ENCODE assay signal across 16 cellular contexts in the genomic region with DNA sequence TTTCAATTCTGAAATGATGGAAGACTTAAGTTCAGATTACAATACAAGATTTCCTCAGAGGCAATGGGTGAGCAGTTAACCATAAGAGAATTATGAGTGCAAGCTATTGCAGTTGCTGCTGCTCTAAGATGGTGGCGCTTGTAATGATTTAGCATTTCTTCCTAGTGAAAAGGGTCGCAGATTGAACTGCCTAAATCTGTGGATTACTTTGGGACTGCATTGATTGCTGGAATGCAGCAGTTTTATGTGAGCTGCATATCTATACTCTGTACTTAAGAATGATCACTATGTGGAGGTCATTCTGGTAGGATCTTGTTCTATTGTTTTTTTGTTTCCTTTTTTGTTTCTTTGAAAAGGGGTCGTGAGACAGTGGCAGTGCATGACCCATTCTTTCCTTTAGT. TPM values are rescaled to one million over a fixed set of nuclear protein-coding genes. Genes with fewer than 3 reads are reported as not detected.
DNase-seq lines count a peak whose midpoint lies in the region; ATAC-seq and TF ChIP-seq lines count a peak whose summit lies in the region.
"Had no signal": no experiment of that assay in that cellular context is flagged by ENCODE, and none has a peak within 500 bp of the region (broad histone marks: within the 10 kb centered on the region; RNA-seq: fewer than 3 reads in every experiment).

No MANE protein-coding gene starts in this region.

- H3K4me2 ChIP-seq in skeletal muscle satellite cell (ENCODE audit: low read length) = peak overlapping the region; percentile 26

- H3K36me3 Mint-ChIP-seq in activated T-cell treated with anti-CD3 and anti-CD28 coated beads, Interleukin-2, amount 50 U/mL, for 4 hours (ENCODE audit: insufficient read depth) = peaks cover 20% of the 10 kb centered on the region
- peaks cover 11% of the 10 kb centered on the region for H3K36me3 Mint-ChIP-seq in WTC11

- peaks cover 73% of the 10 kb centered on the region for H3K4me1 Mint-ChIP-seq in activated T-cell treated with anti-CD3 and anti-CD28 coated beads, Interleukin-2, amount 50 U/mL, for 4 hours (ENCODE audit: low read depth)
- peaks cover 67% of the 10 kb centered on the region for H3K4me1 Mint-ChIP-seq in WTC11

- no peaks in the 10 kb centered on the region for H3K27me3 ChIP-seq in skeletal muscle satellite cell (ENCODE audit: control insufficient read depth, insufficient read depth, low read length)
- H3K27me3 ChIP-seq: MG63, neutrophil, SJSA1 had no signal

- peaks cover 16% of the 10 kb centered on the region for H3K4me1 ChIP-seq in skeletal muscle satellite cell (ENCODE audit: control insufficient read depth, insufficient read depth, low read length)

- ATAC-seq in activated T-cell treated with anti-CD3 and anti-CD28 coated beads, Interleukin-2, amount 50 U/mL, for 4 hours = no peak
- peak; percentile 4; the same call in 1 of the 2 replicates for ATAC-seq in WTC11

- DNase-seq in activated T-cell treated with anti-CD3 and anti-CD28 coated beads, Interleukin-2, amount 50 U/mL, for 4 hours = no peak
- DNase-seq in activated T-cell treated with anti-CD3 and anti-CD28 coated beads, Interleukin-2, amount 50 U/mL, for 48 hours = no peak
- DNase-seq in WTC11 (ENCODE audit: low spot score) = no peak
- DNase-seq in glomerular endothelial cell (ENCODE audit: extremely low read depth, low read depth, low spot score) = peak; percentile 12
- no peak for DNase-seq in amniotic stem cell (lab: John Stamatoyannopoulos, UW)
- no peak for DNase-seq in Kasumi-1 (lab: John Stamatoyannopoulos, UW)
- DNase-seq in KG1 (lab: John Stamatoyannopoulos, UW) = no peak
- DNase-seq: activated CD4-positive, alpha-beta T cell treated with anti-CD3 and anti-CD28 coated beads for 48 hours; amygdala; H7; MG63; NCI-H69; stimulated activated CD4-positive, alpha-beta T cell treated with anti-CD3 and anti-CD28 coated beads, Interleukin-4, amount 100 ng/mL, for 1 hour had no signal

- no peak for TF ChIP-seq CTCF in WTC11 (IDR thresholded peaks at IDR 0.05)

- POLR2A ChIA-PET in WTC11 (lab: Charles Lee) = no interaction called here

- no peaks in the 10 kb centered on the region for H3K27me3 Mint-ChIP-seq in activated T-cell treated with anti-CD3 and anti-CD28 coated beads, Interleukin-2, amount 50 U/mL, for 4 hours (ENCODE audit: low read depth)
- no peaks in the 10 kb centered on the region for H3K27me3 Mint-ChIP-seq in WTC11 (ENCODE audit: low read depth)

- H3K4me3 ChIP-seq in skeletal muscle satellite cell (ENCODE audit: low read length) = no peak overlapping the region
- H3K4me3 ChIP-seq: MG63, SJSA1 had no signal

- H3K9me3 ChIP-seq in skeletal muscle satellite cell (replicated peaks; ENCODE audit: low read length) = no peaks in the 10 kb centered on the region
- H3K9me3 ChIP-seq: MG63, neutrophil, SJSA1 had no signal

- H3K9ac ChIP-seq in skeletal muscle satellite cell (ENCODE audit: low read depth, low read length) = no peak overlapping the region

- peak overlapping the region; percentile 22 for H3K4me3 Mint-ChIP-seq in activated T-cell treated with anti-CD3 and anti-CD28 coated beads, Interleukin-2, amount 50 U/mL, for 4 hours
- peak overlapping the region; percentile 23 for H3K4me3 Mint-ChIP-seq in WTC11

- peaks cover 3% of the 10 kb centered on the region for H3K36me3 ChIP-seq in skeletal muscle satellite cell (ENCODE audit: insufficient read depth, low read length)

- peak overlapping the region; percentile 91 for H3K27ac Mint-ChIP-seq in WTC11

- CTCF ChIA-PET in WTC11 (lab: Charles Lee) = interaction anchor here (0.8 kb wide), 1 partner anchor 130 kb away, joined by 4 read pairs; no protein-coding TSS in a partner anchor

- no peaks in the 10 kb centered on the region for H3K9me3 Mint-ChIP-seq in activated T-cell treated with anti-CD3 and anti-CD28 coated beads, Interleukin-2, amount 50 U/mL, for 4 hours
- no peaks in the 10 kb centered on the region for H3K9me3 Mint-ChIP-seq in WTC11

TF ChIP-seq in WTC11, 78 proteins besides CTCF, POLR2A, EP300 and RAD21 (continues in another document):
- no peak for TF ChIP-seq GRHL2 (CRISPR knock-in tag; IDR thresholded peaks at IDR 0.05; ENCODE audit: insufficient replicate concordance, severe bottlenecking)
- no peak for TF ChIP-seq CREM (CRISPR knock-in tag; IDR thresholded peaks at IDR 0.05)
- no peak for TF ChIP-seq ZNF671 (CRISPR knock-in tag; IDR thresholded peaks at IDR 0.05)
- TF ChIP-seq, protein P1, sequence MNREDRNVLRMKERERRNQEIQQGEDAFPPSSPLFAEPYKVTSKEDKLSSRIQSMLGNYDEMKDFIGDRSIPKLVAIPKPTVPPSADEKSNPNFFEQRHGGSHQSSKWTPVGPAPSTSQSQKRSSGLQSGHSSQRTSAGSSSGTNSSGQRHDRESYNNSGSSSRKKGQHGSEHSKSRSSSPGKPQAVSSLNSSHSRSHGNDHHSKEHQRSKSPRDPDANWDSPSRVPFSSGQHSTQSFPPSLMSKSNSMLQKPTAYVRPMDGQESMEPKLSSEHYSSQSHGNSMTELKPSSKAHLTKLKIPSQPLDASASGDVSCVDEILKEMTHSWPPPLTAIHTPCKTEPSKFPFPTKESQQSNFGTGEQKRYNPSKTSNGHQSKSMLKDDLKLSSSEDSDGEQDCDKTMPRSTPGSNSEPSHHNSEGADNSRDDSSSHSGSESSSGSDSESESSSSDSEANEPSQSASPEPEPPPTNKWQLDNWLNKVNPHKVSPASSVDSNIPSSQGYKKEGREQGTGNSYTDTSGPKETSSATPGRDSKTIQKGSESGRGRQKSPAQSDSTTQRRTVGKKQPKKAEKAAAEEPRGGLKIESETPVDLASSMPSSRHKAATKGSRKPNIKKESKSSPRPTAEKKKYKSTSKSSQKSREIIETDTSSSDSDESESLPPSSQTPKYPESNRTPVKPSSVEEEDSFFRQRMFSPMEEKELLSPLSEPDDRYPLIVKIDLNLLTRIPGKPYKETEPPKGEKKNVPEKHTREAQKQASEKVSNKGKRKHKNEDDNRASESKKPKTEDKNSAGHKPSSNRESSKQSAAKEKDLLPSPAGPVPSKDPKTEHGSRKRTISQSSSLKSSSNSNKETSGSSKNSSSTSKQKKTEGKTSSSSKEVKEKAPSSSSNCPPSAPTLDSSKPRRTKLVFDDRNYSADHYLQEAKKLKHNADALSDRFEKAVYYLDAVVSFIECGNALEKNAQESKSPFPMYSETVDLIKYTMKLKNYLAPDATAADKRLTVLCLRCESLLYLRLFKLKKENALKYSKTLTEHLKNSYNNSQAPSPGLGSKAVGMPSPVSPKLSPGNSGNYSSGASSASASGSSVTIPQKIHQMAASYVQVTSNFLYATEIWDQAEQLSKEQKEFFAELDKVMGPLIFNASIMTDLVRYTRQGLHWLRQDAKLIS (CRISPR knock-in tag; IDR thresholded peaks at IDR 0.05; ENCODE audit: borderline replicate concordance) = no peak
- TF ChIP-seq, protein P2, sequence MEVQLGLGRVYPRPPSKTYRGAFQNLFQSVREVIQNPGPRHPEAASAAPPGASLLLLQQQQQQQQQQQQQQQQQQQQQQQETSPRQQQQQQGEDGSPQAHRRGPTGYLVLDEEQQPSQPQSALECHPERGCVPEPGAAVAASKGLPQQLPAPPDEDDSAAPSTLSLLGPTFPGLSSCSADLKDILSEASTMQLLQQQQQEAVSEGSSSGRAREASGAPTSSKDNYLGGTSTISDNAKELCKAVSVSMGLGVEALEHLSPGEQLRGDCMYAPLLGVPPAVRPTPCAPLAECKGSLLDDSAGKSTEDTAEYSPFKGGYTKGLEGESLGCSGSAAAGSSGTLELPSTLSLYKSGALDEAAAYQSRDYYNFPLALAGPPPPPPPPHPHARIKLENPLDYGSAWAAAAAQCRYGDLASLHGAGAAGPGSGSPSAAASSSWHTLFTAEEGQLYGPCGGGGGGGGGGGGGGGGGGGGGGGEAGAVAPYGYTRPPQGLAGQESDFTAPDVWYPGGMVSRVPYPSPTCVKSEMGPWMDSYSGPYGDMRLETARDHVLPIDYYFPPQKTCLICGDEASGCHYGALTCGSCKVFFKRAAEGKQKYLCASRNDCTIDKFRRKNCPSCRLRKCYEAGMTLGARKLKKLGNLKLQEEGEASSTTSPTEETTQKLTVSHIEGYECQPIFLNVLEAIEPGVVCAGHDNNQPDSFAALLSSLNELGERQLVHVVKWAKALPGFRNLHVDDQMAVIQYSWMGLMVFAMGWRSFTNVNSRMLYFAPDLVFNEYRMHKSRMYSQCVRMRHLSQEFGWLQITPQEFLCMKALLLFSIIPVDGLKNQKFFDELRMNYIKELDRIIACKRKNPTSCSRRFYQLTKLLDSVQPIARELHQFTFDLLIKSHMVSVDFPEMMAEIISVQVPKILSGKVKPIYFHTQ (CRISPR knock-in tag; IDR thresholded peaks at IDR 0.05) = no peak
- TF ChIP-seq, protein P3, sequence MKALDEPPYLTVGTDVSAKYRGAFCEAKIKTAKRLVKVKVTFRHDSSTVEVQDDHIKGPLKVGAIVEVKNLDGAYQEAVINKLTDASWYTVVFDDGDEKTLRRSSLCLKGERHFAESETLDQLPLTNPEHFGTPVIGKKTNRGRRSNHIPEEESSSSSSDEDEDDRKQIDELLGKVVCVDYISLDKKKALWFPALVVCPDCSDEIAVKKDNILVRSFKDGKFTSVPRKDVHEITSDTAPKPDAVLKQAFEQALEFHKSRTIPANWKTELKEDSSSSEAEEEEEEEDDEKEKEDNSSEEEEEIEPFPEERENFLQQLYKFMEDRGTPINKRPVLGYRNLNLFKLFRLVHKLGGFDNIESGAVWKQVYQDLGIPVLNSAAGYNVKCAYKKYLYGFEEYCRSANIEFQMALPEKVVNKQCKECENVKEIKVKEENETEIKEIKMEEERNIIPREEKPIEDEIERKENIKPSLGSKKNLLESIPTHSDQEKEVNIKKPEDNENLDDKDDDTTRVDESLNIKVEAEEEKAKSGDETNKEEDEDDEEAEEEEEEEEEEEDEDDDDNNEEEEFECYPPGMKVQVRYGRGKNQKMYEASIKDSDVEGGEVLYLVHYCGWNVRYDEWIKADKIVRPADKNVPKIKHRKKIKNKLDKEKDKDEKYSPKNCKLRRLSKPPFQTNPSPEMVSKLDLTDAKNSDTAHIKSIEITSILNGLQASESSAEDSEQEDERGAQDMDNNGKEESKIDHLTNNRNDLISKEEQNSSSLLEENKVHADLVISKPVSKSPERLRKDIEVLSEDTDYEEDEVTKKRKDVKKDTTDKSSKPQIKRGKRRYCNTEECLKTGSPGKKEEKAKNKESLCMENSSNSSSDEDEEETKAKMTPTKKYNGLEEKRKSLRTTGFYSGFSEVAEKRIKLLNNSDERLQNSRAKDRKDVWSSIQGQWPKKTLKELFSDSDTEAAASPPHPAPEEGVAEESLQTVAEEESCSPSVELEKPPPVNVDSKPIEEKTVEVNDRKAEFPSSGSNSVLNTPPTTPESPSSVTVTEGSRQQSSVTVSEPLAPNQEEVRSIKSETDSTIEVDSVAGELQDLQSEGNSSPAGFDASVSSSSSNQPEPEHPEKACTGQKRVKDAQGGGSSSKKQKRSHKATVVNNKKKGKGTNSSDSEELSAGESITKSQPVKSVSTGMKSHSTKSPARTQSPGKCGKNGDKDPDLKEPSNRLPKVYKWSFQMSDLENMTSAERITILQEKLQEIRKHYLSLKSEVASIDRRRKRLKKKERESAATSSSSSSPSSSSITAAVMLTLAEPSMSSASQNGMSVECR (CRISPR knock-in tag; IDR thresholded peaks at IDR 0.05; ENCODE audit: borderline replicate concordance) = no peak

RNA-seq across cellular contexts. Expression of a gene that starts 5.3 kb away (rescaled TPM):
- total RNA-seq in activated T-cell treated with anti-CD3 and anti-CD28 coated beads, Interleukin-2, amount 50 U/mL, for 4 hours = 10 to 100 TPM; 39.1 to 43.4 (median 43.1) TPM
- total RNA-seq in WTC11 (2021) (40.7 to 46.8 TPM (median 46.3 TPM) in 3 replicates), glomerular endothelial cell (24.7 and 32.6 TPM in 2 replicates)
- total RNA-seq in skeletal muscle satellite cell (2012; rRNA removed) = 25.8 and 26.6 TPM in 2 replicates
